In genomic region chr2:26946841-26947784, GRCh38 we compare ENCODE assay signal across 9 cellular contexts. TPM values are rescaled to one million over a fixed set of nuclear protein-coding genes. Genes with fewer than 3 reads are reported as not detected.
DNase-seq lines count a peak whose midpoint lies in the region; ATAC-seq and TF ChIP-seq lines count a peak whose summit lies in the region.
"Had no signal": no experiment of that assay in that cellular context is flagged by ENCODE, and none has a peak within 500 bp of the region (broad histone marks: within the 10 kb centered on the region; RNA-seq: fewer than 3 reads in every experiment).

No MANE protein-coding gene starts in this region.

- no peak overlapping the region for H3K27ac Mint-ChIP-seq in activated T-cell treated with anti-CD3 and anti-CD28 coated beads, Interleukin-2, amount 50 U/mL, for 72 hours

- DNase-seq in NCI-H82 (lab: John Stamatoyannopoulos, UW) (peak; percentile 35), NCI-H82 treated with DMSO at 0.1 percent for 48 hours (lab: John Stamatoyannopoulos, UW; ENCODE audit: unreplicated experiment) (no peak), SKM-1 (lab: John Stamatoyannopoulos, UW; ENCODE audit: unreplicated experiment) (peak; percentile 8), left ventricle myocardium superior (peak; percentile 77), upper lobe of right lung (peak; percentile 88), ascending aorta (ENCODE audit: low spot score in 2 of 2) (no peak), NCI-H1694 treated with DMSO at 0.1 percent for 48 hours (lab: John Stamatoyannopoulos, UW) (no peak)
- no peak for DNase-seq in activated T-cell treated with anti-CD3 and anti-CD28 coated beads, Interleukin-2, amount 50 U/mL, for 72 hours
- DNase-seq: NCI-H1048 had no signal

- H3K27me3 Mint-ChIP-seq in activated T-cell treated with anti-CD3 and anti-CD28 coated beads, Interleukin-2, amount 50 U/mL, for 72 hours (ENCODE audit: low read depth): peaks cover 6% of the 10 kb centered on the region

- no peaks in the 10 kb centered on the region for H3K36me3 Mint-ChIP-seq in activated T-cell treated with anti-CD3 and anti-CD28 coated beads, Interleukin-2, amount 50 U/mL, for 72 hours (ENCODE audit: insufficient read depth in 2 of 2)

- no peak overlapping the region for H3K27ac ChIP-seq in upper lobe of right lung
- no peak overlapping the region for H3K27ac ChIP-seq in ascending aorta

- intact Hi-C loops in left ventricle myocardium superior (cut with micrococcal nuclease) (no loop called here), upper lobe of right lung (cut with DNase I) (no loop called here), ascending aorta (cut with DNase I) (no loop called here)

- no peak for TF ChIP-seq CTCF in upper lobe of right lung (IDR thresholded peaks at IDR 0.05)
- no peak for TF ChIP-seq CTCF in ascending aorta (IDR thresholded peaks at IDR 0.05)

- no peaks in the 10 kb centered on the region for H3K36me3 ChIP-seq in upper lobe of right lung
- H3K36me3 ChIP-seq in ascending aorta: no peaks in the 10 kb centered on the region

- H3K4me1 ChIP-seq in upper lobe of right lung (no peaks in the 10 kb centered on the region), ascending aorta (no peaks in the 10 kb centered on the region)

- no peaks in the 10 kb centered on the region for H3K9me3 Mint-ChIP-seq in activated T-cell treated with anti-CD3 and anti-CD28 coated beads, Interleukin-2, amount 50 U/mL, for 72 hours

- H3K4me3 Mint-ChIP-seq in activated T-cell treated with anti-CD3 and anti-CD28 coated beads, Interleukin-2, amount 50 U/mL, for 72 hours: no peak overlapping the region

- H3K4me3 ChIP-seq in upper lobe of right lung (no peak overlapping the region), ascending aorta (no peak overlapping the region)

- H3K27me3 ChIP-seq in upper lobe of right lung (peaks cover 30% of the 10 kb centered on the region), ascending aorta (no peaks in the 10 kb centered on the region)

- ATAC-seq in left ventricle myocardium superior: peak; percentile 83
- ATAC-seq in upper lobe of right lung: peak; percentile 72
- no peak for ATAC-seq in activated T-cell treated with anti-CD3 and anti-CD28 coated beads, Interleukin-2, amount 50 U/mL, for 72 hours (replicated peaks in 1 of 2)

- no peaks in the 10 kb centered on the region for H3K9me3 ChIP-seq in upper lobe of right lung
- H3K9me3 ChIP-seq in ascending aorta: no peaks in the 10 kb centered on the region

- peaks cover 7% of the 10 kb centered on the region for H3K4me1 Mint-ChIP-seq in activated T-cell treated with anti-CD3 and anti-CD28 coated beads, Interleukin-2, amount 50 U/mL, for 72 hours (ENCODE audit: low read depth)

RNA-seq across cellular contexts. Expression of gene MAPRE3, which starts 23.3 kb away (rescaled TPM):
- total RNA-seq in left ventricle myocardium superior (52.4 TPM), upper lobe of right lung (23.0 TPM), ascending aorta (18.9 TPM)
- total RNA-seq in activated T-cell treated with anti-CD3 and anti-CD28 coated beads, Interleukin-2, amount 50 U/mL, for 72 hours: 1 to 10 TPM; 4.8 to 5.3 TPM

Comparison
In these comparisons a context has a peak if more than half of its experiments do, and no peak if none do; other contexts are left out.
1. DNase-seq: peak in NCI-H82 (single experiment), SKM-1 (single experiment), left ventricle myocardium superior (single experiment) and upper lobe of right lung (single experiment); none in NCI-H82 treated with DMSO at 0.1 percent for 48 hours (single experiment), activated T-cell treated with anti-CD3 and anti-CD28 coated beads, Interleukin-2, amount 50 U/mL, for 72 hours (0 of 2), ascending aorta (0 of 2) and NCI-H1694 treated with DMSO at 0.1 percent for 48 hours (single experiment).
2. ATAC-seq: peak in left ventricle myocardium superior (single experiment) and upper lobe of right lung (single experiment); none in activated T-cell treated with anti-CD3 and anti-CD28 coated beads, Interleukin-2, amount 50 U/mL, for 72 hours (0 of 2).